1 cellular context compared by ENCODE assay signal in genomic region chr4:145520172-145520571, GRCh38.
TF ChIP-seq lines count a peak whose summit lies in the region.

No MANE protein-coding gene starts in this region.

TF ChIP-seq in HCT116, 20 proteins besides CTCF, POLR2A, EP300 and RAD21 (continued from another document):
- TF ChIP-seq ZBTB33 (IDR thresholded peaks at IDR 0.05; ENCODE audit: extremely low read depth, insufficient replicate concordance, low read length) (no peak), ELF1 (IDR thresholded peaks at IDR 0.05; ENCODE audit: borderline replicate concordance, low read depth) (no peak), EZH2 (IDR thresholded peaks at IDR 0.05) (no peak)
